14 cellular contexts compared by ENCODE assay signal in genomic region chr13:54574791-54575190, GRCh38.
"Had no signal": no experiment of that assay in that cellular context is flagged by ENCODE, and none has a peak within 500 bp of the region (broad histone marks: within the 10 kb centered on the region; RNA-seq: fewer than 3 reads in every experiment).

No MANE protein-coding gene starts in this region.

- H3K4me1 Mint-ChIP-seq: activated T-helper 17 cell treated with anti-CD3 and anti-CD28 coated beads, Interleukin-2, amount 50 U/mL, for 72 hours; naive thymus-derived CD8-positive, alpha-beta T cell; stimulated activated memory B cell treated with anti-CD40 and anti-IgM and Interleukin-4, amounts not matched to agents 10 μg/mL and 1 μg/mL and 100 μg/mL, for 72 hours had no signal

- H3K36me3 ChIP-seq: cardiac muscle cell, neutrophil, thyroid gland had no signal

- H3K27ac Mint-ChIP-seq: activated naive CD4-positive, alpha-beta T cell treated with anti-CD3 and anti-CD28 coated beads for 36 hours; activated T-helper 17 cell treated with anti-CD3 and anti-CD28 coated beads, Interleukin-2, amount 50 U/mL, for 72 hours; naive thymus-derived CD8-positive, alpha-beta T cell; stimulated activated memory B cell treated with anti-CD40 and anti-IgM and Interleukin-4, amounts not matched to agents 10 μg/mL and 1 μg/mL and 100 μg/mL, for 72 hours had no signal

- H3K4me3 Mint-ChIP-seq: activated naive CD4-positive, alpha-beta T cell treated with anti-CD3 and anti-CD28 coated beads for 36 hours; activated T-helper 17 cell treated with anti-CD3 and anti-CD28 coated beads, Interleukin-2, amount 50 U/mL, for 72 hours; naive thymus-derived CD8-positive, alpha-beta T cell; stimulated activated memory B cell treated with anti-CD40 and anti-IgM and Interleukin-4, amounts not matched to agents 10 μg/mL and 1 μg/mL and 100 μg/mL, for 72 hours had no signal

- H3K9me3 ChIP-seq: neutrophil, thyroid gland had no signal

- DNase-seq: activated CD4-positive, alpha-beta T cell treated with anti-CD3 and anti-CD28 coated beads, Interleukin-2, amount 50 U/mL, for 4 hours; activated naive CD4-positive, alpha-beta T cell treated with anti-CD3 and anti-CD28 coated beads for 36 hours; dorsolateral prefrontal cortex; naive thymus-derived CD8-positive, alpha-beta T cell; retina; stimulated activated CD4-positive, alpha-beta T cell treated with anti-CD3 and anti-CD28 coated beads, Interleukin-2, amount 100 ng/mL, for 48 hours; T1000; thyroid gland had no signal

- H3K4me3 ChIP-seq: cardiac muscle cell, dorsolateral prefrontal cortex, thyroid gland had no signal

- H3K27ac ChIP-seq: cardiac muscle cell, dorsolateral prefrontal cortex, neutrophil, thyroid gland had no signal

- H3K27me3 Mint-ChIP-seq: activated T-helper 17 cell treated with anti-CD3 and anti-CD28 coated beads, Interleukin-2, amount 50 U/mL, for 72 hours; stimulated activated memory B cell treated with anti-CD40 and anti-IgM and Interleukin-4, amounts not matched to agents 10 μg/mL and 1 μg/mL and 100 μg/mL, for 72 hours had no signal

- H3K36me3 Mint-ChIP-seq: stimulated activated memory B cell treated with anti-CD40 and anti-IgM and Interleukin-4, amounts not matched to agents 10 μg/mL and 1 μg/mL and 100 μg/mL, for 72 hours had no signal

- ATAC-seq: activated CD4-positive, CD25-positive, alpha-beta regulatory T cell treated with anti-CD3 and anti-CD28 coated beads, Interleukin-2, amount 50 U/mL, for 24 hours; activated T-helper 17 cell treated with anti-CD3 and anti-CD28 coated beads, Interleukin-2, amount 50 U/mL, for 72 hours; esophagus mucosa; naive thymus-derived CD8-positive, alpha-beta T cell; stimulated activated memory B cell treated with anti-CD40 and anti-IgM and Interleukin-4, amounts not matched to agents 10 μg/mL and 1 μg/mL and 100 μg/mL, for 72 hours had no signal

- H3K4me1 ChIP-seq: thyroid gland had no signal

- H3K27me3 ChIP-seq: cardiac muscle cell, dorsolateral prefrontal cortex, neutrophil, thyroid gland had no signal
